In genomic region chr10:91711885-91712284, GRCh38 we compare ENCODE assay signal across 13 cellular contexts.
A peak's percentile ranks its signal among the peaks of the same experiment; 100 is the strongest.
DNase-seq lines count a peak whose midpoint lies in the region; ATAC-seq, FAIRE-seq and TF ChIP-seq lines count a peak whose summit lies in the region.
"Had no signal": no experiment of that assay in that cellular context is flagged by ENCODE, and none has a peak within 500 bp of the region (broad histone marks: within the 10 kb centered on the region; RNA-seq: fewer than 3 reads in every experiment).

No MANE protein-coding gene starts in this region.

- H3K9me3 ChIP-seq in hepatocyte (ENCODE audit: low read depth), result no peaks in the 10 kb centered on the region

- H3K27ac ChIP-seq in hepatocyte, result no peak overlapping the region

- ATAC-seq in GM18508 (IDR thresholded peaks at IDR 0.05; ENCODE audit: insufficient read depth, unreplicated experiment), result peak; percentile 65
- ATAC-seq in GM21529 (IDR thresholded peaks at IDR 0.05; ENCODE audit: unreplicated experiment), result peak; percentile 68
- ATAC-seq in HG03175 (IDR thresholded peaks at IDR 0.05; ENCODE audit: unreplicated experiment), result peak; percentile 62

- no peaks in the 10 kb centered on the region for H3K36me3 ChIP-seq in hepatocyte (replicated peaks; ENCODE audit: insufficient read depth, low read depth)

- no peak for DNase-seq in hepatocyte (ENCODE audit: low spot score)
- no peak for DNase-seq in HTR-8/SVneo (ENCODE audit: insufficient read length, low spot score)
- no peak for DNase-seq in inferior parietal cortex (ENCODE audit: extremely low spot score)
- no peak for DNase-seq in EL
- no peak for DNase-seq in NCI-H526 (lab: John Stamatoyannopoulos, UW)
- DNase-seq: activated B cell treated with CpG ODN at 0.5 μM for 24 hours, AML-193, caudate nucleus, NCI-H1048, RPMI8226 had no signal

- no peaks in the 10 kb centered on the region for H3K79me2 ChIP-seq in hepatocyte

- FAIRE-seq in HTR-8/SVneo (lab: Jason Lieb, UNC), result no peak

- no peak overlapping the region for H3K4me3 ChIP-seq in hepatocyte

- no peak for TF ChIP-seq CTCF in hepatocyte (IDR thresholded peaks at IDR 0.05; ENCODE audit: poor library complexity)

- H2AFZ ChIP-seq in hepatocyte, result peak overlapping the region; percentile 19

- H3K27me3 ChIP-seq in hepatocyte, result no peaks in the 10 kb centered on the region

- no peaks in the 10 kb centered on the region for H3K9me2 ChIP-seq in hepatocyte (replicated peaks; ENCODE audit: insufficient read depth)

- no peak overlapping the region for H3K4me2 ChIP-seq in hepatocyte

- H3K4me1 ChIP-seq in hepatocyte (ENCODE audit: insufficient read depth), result no peaks in the 10 kb centered on the region

- no peaks in the 10 kb centered on the region for H4K20me1 ChIP-seq in hepatocyte (ENCODE audit: insufficient read depth, poor library complexity, severe bottlenecking)
